5 cellular contexts compared by ENCODE assay signal in genomic region chr10:46896952-46897692, GRCh38. TPM values are rescaled to one million over a fixed set of nuclear protein-coding genes. Genes with fewer than 3 reads are reported as not detected.
"Had no signal": no experiment of that assay in that cellular context is flagged by ENCODE, and none has a peak within 500 bp of the region (broad histone marks: within the 10 kb centered on the region; RNA-seq: fewer than 3 reads in every experiment).

No MANE protein-coding gene starts in this region.

RNA-seq across cellular contexts. Expression of gene PTPN20, which starts 14.1 kb away (rescaled TPM):
- total RNA-seq: GM23338, H1, H9, HT-29, IMR-90 had no signal
- polyA plus RNA-seq: H1 had no signal
